Comparison of ENCODE assay signal across 32 cellular contexts in the genomic region with DNA sequence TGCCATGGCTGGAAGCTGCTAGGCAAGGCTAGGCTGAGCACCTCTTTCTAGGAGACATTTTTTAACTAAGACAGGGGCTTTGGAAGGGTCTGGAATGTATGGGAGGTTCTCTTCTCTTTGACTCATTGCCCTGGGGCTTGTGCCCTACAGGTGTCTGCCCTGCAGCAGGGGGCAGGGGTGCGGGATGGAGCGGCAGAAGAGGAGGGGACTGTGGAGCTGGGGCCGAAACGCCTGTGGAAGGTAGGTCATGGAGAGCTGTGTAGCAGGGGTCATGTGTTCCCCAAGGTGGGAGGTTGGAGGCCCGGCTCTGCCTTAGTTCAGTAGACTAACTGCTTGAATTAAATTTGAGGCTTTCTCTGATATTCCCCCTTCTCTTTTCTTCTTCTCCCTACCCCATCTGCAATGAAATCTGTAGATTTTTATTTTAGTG. TPM values are rescaled to one million over a fixed set of nuclear protein-coding genes. Genes with fewer than 3 reads are reported as not detected.
"Had no signal": no experiment of that assay in that cellular context is flagged by ENCODE, and none has a peak within 500 bp of the region (broad histone marks: within the 10 kb centered on the region; RNA-seq: fewer than 3 reads in every experiment).

No MANE protein-coding gene starts in this region.

- H3K4me1 Mint-ChIP-seq: immature natural killer cell had no signal

- H3K9me3 ChIP-seq: left ventricle myocardium inferior, pancreas, right atrium auricular region, right lobe of liver, stomach, testis, thyroid gland, transverse colon, upper lobe of right lung had no signal

- H3K4me2 ChIP-seq: smooth muscle cell had no signal

- H3K27me3 ChIP-seq: pancreas, right atrium auricular region, right lobe of liver, testis, thyroid gland, upper lobe of right lung had no signal

- H3K36me3 Mint-ChIP-seq: immature natural killer cell; naive B cell; natural killer cell; stimulated activated naive B cell treated with anti-CD40 and anti-IgM and Interleukin-4, amounts not matched to agents 10 μg/mL and 1 μg/mL and 100 μg/mL, for 72 hours had no signal

- H3K9me3 Mint-ChIP-seq: immature natural killer cell; mesothelial cell of epicardium; naive B cell; natural killer cell; stimulated activated naive B cell treated with anti-CD40 and anti-IgM and Interleukin-4, amounts not matched to agents 10 μg/mL and 1 μg/mL and 100 μg/mL, for 72 hours had no signal

- FAIRE-seq: islet of Langerhans, pancreas, urothelium cell line had no signal

- ATAC-seq: natural killer cell; pancreas; right lobe of liver; stimulated activated naive B cell treated with anti-CD40 and anti-IgM and Interleukin-4, amounts not matched to agents 10 μg/mL and 1 μg/mL and 100 μg/mL, for 72 hours; stimulated activated naive CD8-positive, alpha-beta T cell treated with anti-CD3 and anti-CD28 coated beads, Interleukin-15, Interleukin-2, amounts not matched to agents 100 U/mL and 50 U/mL, for 24 hours; upper lobe of right lung had no signal

- H3K4me3 Mint-ChIP-seq: immature natural killer cell; mesothelial cell of epicardium; naive B cell; natural killer cell; stimulated activated naive B cell treated with anti-CD40 and anti-IgM and Interleukin-4, amounts not matched to agents 10 μg/mL and 1 μg/mL and 100 μg/mL, for 72 hours had no signal

- H3K27ac ChIP-seq: left ventricle myocardium inferior, pancreas, right atrium auricular region, right lobe of liver, stomach, testis, thyroid gland, transverse colon, upper lobe of right lung had no signal

- H3K36me3 ChIP-seq: pancreas, right lobe of liver, stomach, thyroid gland, transverse colon, upper lobe of right lung had no signal

- DNase-seq: head of caudate nucleus; hypothalamus; immature natural killer cell; left ventricle myocardium inferior; naive B cell; natural killer cell; pancreas; right lobe of liver; stimulated activated CD4-positive, alpha-beta T cell treated with anti-CD3 and anti-CD28 coated beads, Interleukin-1b, Interleukin-23, amount 100 ng/mL, for 48 hours; stimulated activated CD4-positive, alpha-beta T cell treated with anti-CD3 and anti-CD28 coated beads, Interleukin-2, amount 100 ng/mL, for 48 hours; stimulated activated CD4-positive, alpha-beta T cell treated with anti-CD3 and anti-CD28 coated beads, Interleukin-4, amount 100 ng/mL, for 4 hours; stimulated activated CD8-positive, alpha-beta memory T cell treated with anti-CD3 and anti-CD28 coated beads, Interleukin-4, amount 100 ng/mL, for 48 hours; stimulated activated naive B cell treated with anti-CD40 and anti-IgM and Interleukin-4, amounts not matched to agents 10 μg/mL and 1 μg/mL and 100 μg/mL, for 72 hours; stimulated activated naive CD8-positive, alpha-beta T cell treated with anti-CD3 and anti-CD28 coated beads, Interleukin-15, Interleukin-2, amounts not matched to agents 100 U/mL and 50 U/mL, for 24 hours; stomach; testis; thyroid gland; transverse colon; upper lobe of right lung had no signal

- H3K27ac Mint-ChIP-seq: immature natural killer cell; mesothelial cell of epicardium; naive B cell; natural killer cell; stimulated activated naive B cell treated with anti-CD40 and anti-IgM and Interleukin-4, amounts not matched to agents 10 μg/mL and 1 μg/mL and 100 μg/mL, for 72 hours had no signal

- H3K4me3 ChIP-seq: left ventricle myocardium inferior, lung, pancreas, right atrium auricular region, right lobe of liver, smooth muscle cell, stomach, testis, thyroid gland, transverse colon, upper lobe of right lung had no signal

- H3K4me1 ChIP-seq: pancreas, right lobe of liver, testis, thyroid gland, transverse colon, upper lobe of right lung had no signal

RNA-seq across cellular contexts. Expression of gene PPFIA4, which starts 18.3 kb away (rescaled TPM):
- polyA plus RNA-seq: immature natural killer cell had no signal

RNA-seq across cellular contexts. Expression of gene MYOG, which starts 41.3 kb away (rescaled TPM):
- total RNA-seq: kidney epithelial cell, left ventricle myocardium inferior, lower leg skin, lung, mesothelial cell of epicardium, mononuclear cell, natural killer cell, omental fat pad, pancreas, pulmonary artery endothelial cell, renal cortical epithelial cell, right atrium auricular region, right lobe of liver, smooth muscle cell, stomach, thyroid gland, transverse colon, upper lobe of right lung had no signal
- polyA plus RNA-seq: immature natural killer cell, lung, neural cell, smooth muscle cell, stomach had no signal
